ENCODE assay signal across 12 cellular contexts in genomic region chr17:79974786-79975497, GRCh38.
DNase-seq lines count a peak whose midpoint lies in the region; ATAC-seq and TF ChIP-seq lines count a peak whose summit lies in the region.
"Had no signal": no experiment of that assay in that cellular context is flagged by ENCODE, and none has a peak within 500 bp of the region (broad histone marks: within the 10 kb centered on the region; RNA-seq: fewer than 3 reads in every experiment).

No MANE protein-coding gene starts in this region.

- peaks cover 7% of the 10 kb centered on the region for H3K4me1 Mint-ChIP-seq in osteocyte (ENCODE audit: unreplicated experiment)

- H3K36me3 ChIP-seq in HUES48 (ENCODE audit: control insufficient read depth, insufficient read depth, low read length): peaks cover 7% of the 10 kb centered on the region; the same call in 1 of the 2 replicates

- peaks cover 7% of the 10 kb centered on the region for H3K4me1 ChIP-seq in HUES48 (ENCODE audit: control insufficient read depth, insufficient read depth, low read length)
- H3K4me1 ChIP-seq: SJCRH30 had no signal

- no peaks in the 10 kb centered on the region for H3K9me3 Mint-ChIP-seq in osteocyte (ENCODE audit: unreplicated experiment)
- H3K9me3 Mint-ChIP-seq: brain had no signal

- peaks cover 16% of the 10 kb centered on the region for H3K36me3 Mint-ChIP-seq in osteocyte (ENCODE audit: unreplicated experiment)

- TF ChIP-seq CTCF in coronary artery (IDR thresholded peaks at IDR 0.05) (no peak), osteocyte (IDR thresholded peaks at IDR 0.05) (peak; percentile 14)

- DNase-seq in NCI-H2107 treated with DMSO at 0.1 percent for 48 hours (lab: John Stamatoyannopoulos, UW; ENCODE audit: unreplicated experiment) (peak; percentile 44), NCI-H2107 (lab: John Stamatoyannopoulos, UW) (no peak), coronary artery (ENCODE audit: low spot score) (peak; percentile 55), osteocyte (ENCODE audit: extremely low spot score, unreplicated experiment) (no peak), NCI-H1105 (lab: John Stamatoyannopoulos, UW) (no peak)
- DNase-seq in stimulated activated CD4-positive, alpha-beta T cell treated with anti-CD3 and anti-CD28 coated beads, Interleukin-12 subunit alpha, Interleukin-12 subunit beta, amount 100 ng/mL, for 4 hours: no peak
- DNase-seq: NCI-H2029 treated with DMSO at 0.1 percent for 48 hours, SJCRH30 had no signal

- H3K9ac ChIP-seq in HUES48 (ENCODE audit: low read depth, low read length): no peak overlapping the region

- no peak overlapping the region for H3K27ac Mint-ChIP-seq in osteocyte (ENCODE audit: unreplicated experiment)

- H3K4me3 ChIP-seq in HUES48 (ENCODE audit: low read depth, low read length) (no peak overlapping the region), coronary artery (no peak overlapping the region)
- H3K4me3 ChIP-seq: SJCRH30, upper lobe of left lung had no signal

- no peaks in the 10 kb centered on the region for H3K27me3 ChIP-seq in HUES48 (ENCODE audit: control insufficient read depth, insufficient read depth, low read length)
- H3K27me3 ChIP-seq: SJCRH30, upper lobe of left lung had no signal

- H3K9me3 ChIP-seq in HUES48 (ENCODE audit: control insufficient read depth, insufficient read depth, low read length): no peaks in the 10 kb centered on the region
- H3K9me3 ChIP-seq: SJCRH30, upper lobe of left lung had no signal

- no peak for ATAC-seq in GM21576 (IDR thresholded peaks at IDR 0.05; ENCODE audit: unreplicated experiment)

- H3K27ac ChIP-seq in HUES48 (ENCODE audit: low read depth, low read length): peak overlapping the region; percentile 28
- H3K27ac ChIP-seq in coronary artery: no peak overlapping the region
- H3K27ac ChIP-seq: SJCRH30, upper lobe of left lung had no signal

- H3K27me3 Mint-ChIP-seq in osteocyte (ENCODE audit: unreplicated experiment): no peaks in the 10 kb centered on the region
- H3K27me3 Mint-ChIP-seq: brain had no signal

- H3K4me3 Mint-ChIP-seq in osteocyte (ENCODE audit: unreplicated experiment): no peak overlapping the region
- H3K4me3 Mint-ChIP-seq: brain had no signal

Comparison
In these comparisons a context has a peak if more than half of its experiments do, and no peak if none do; other contexts are left out.
1. DNase-seq: peak in NCI-H2107 treated with DMSO at 0.1 percent for 48 hours (single experiment) and coronary artery (single experiment); none in NCI-H2107 (single experiment), osteocyte (single experiment), NCI-H1105 (single experiment) and stimulated activated CD4-positive, alpha-beta T cell treated with anti-CD3 and anti-CD28 coated beads, Interleukin-12 subunit alpha, Interleukin-12 subunit beta, amount 100 ng/mL, for 4 hours (single experiment).